In genomic region chr12:6335451-6336078, GRCh38 we compare ENCODE assay signal across 1 cellular context.
TF ChIP-seq lines count a peak whose summit lies in the region.

No MANE protein-coding gene starts in this region.

TF ChIP-seq in GM12878, 131 proteins besides CTCF, POLR2A, EP300 and RAD21 (continued from another document and continues in another):
- peak; percentile 34 for TF ChIP-seq E4F1 (IDR thresholded peaks at IDR 0.05; ENCODE audit: borderline replicate concordance, partially characterized antibody)
- no peak for TF ChIP-seq ZBED1 (IDR thresholded peaks at IDR 0.05; ENCODE audit: borderline replicate concordance)
- no peak for TF ChIP-seq BRCA1 (IDR thresholded peaks at IDR 0.05; ENCODE audit: low read depth, low read length)
- TF ChIP-seq HDAC2 (IDR thresholded peaks at IDR 0.05), result no peak
- 0 out of 2 replicates have a peak, but pooled peaks have one; percentile 27 for TF ChIP-seq STAT1 (conservative IDR thresholded peaks at IDR 0.05)
- no peak for TF ChIP-seq ZBTB33 (IDR thresholded peaks at IDR 0.05)
- TF ChIP-seq PAX5 (IDR thresholded peaks at IDR 0.05; ENCODE audit: borderline replicate concordance, low read depth, low read length), result no peak
- no peak for TF ChIP-seq CBX5 (IDR thresholded peaks at IDR 0.05; ENCODE audit: low read depth)
- TF ChIP-seq LARP7 (IDR thresholded peaks at IDR 0.05), result peak; percentile 36; the same call in 1 of the 2 replicates
- TF ChIP-seq JUND (IDR thresholded peaks at IDR 0.05; ENCODE audit: low read depth, low read length), result no peak
- peak; percentile 33 for TF ChIP-seq SKIL (IDR thresholded peaks at IDR 0.05; ENCODE audit: low read depth, poor library complexity, severe bottlenecking)
- peak; percentile 89 for TF ChIP-seq ATF7 (IDR thresholded peaks at IDR 0.05; ENCODE audit: low read depth)
- no peak for TF ChIP-seq ATF3 (IDR thresholded peaks at IDR 0.05; ENCODE audit: borderline replicate concordance, extremely low read depth, low read depth, low read length)
- no peak; the same call in 1 of the 2 replicates for TF ChIP-seq MTA2 (IDR thresholded peaks at IDR 0.05; ENCODE audit: low read depth)
- TF ChIP-seq NR2C2 (IDR thresholded peaks at IDR 0.05; ENCODE audit: borderline replicate concordance, control insufficient read depth, insufficient read length, low read depth), result no peak
- TF ChIP-seq SPI1 (IDR thresholded peaks at IDR 0.05; ENCODE audit: borderline replicate concordance, insufficient read depth, low read depth, low read length), result peak; percentile 47; the same call in 1 of the 2 replicates
- peak; percentile 37; the same call in 1 of the 2 replicates for TF ChIP-seq ZNF24 (IDR thresholded peaks at IDR 0.05)
- TF ChIP-seq TBL1XR1 (IDR thresholded peaks at IDR 0.05; ENCODE audit: low read depth, low read length), result no peak
- no peak for TF ChIP-seq SIN3A (IDR thresholded peaks at IDR 0.05; ENCODE audit: low read depth, low read length)
- TF ChIP-seq CEBPZ (IDR thresholded peaks at IDR 0.05; ENCODE audit: low read depth, low read length), result no peak
- no peak for TF ChIP-seq RBBP5 (conservative IDR thresholded peaks at IDR 0.05)
- peak in 1 of 2 experiments; percentile 45; a peak in 1 of 4 replicates for TF ChIP-seq ETV6 (conservative IDR thresholded peaks at IDR 0.05 in 1 of 2, IDR thresholded peaks at IDR 0.05 in 1 of 2; ENCODE audit: borderline replicate concordance in 1 of 2, low read depth in 1 of 2)
- TF ChIP-seq E2F4 (IDR thresholded peaks at IDR 0.05; ENCODE audit: low read depth, low read length), result no peak
- peak; percentile 43 for TF ChIP-seq ZBTB11 (CRISPR knock-in tag; IDR thresholded peaks at IDR 0.05)
- TF ChIP-seq MYB (IDR thresholded peaks at IDR 0.05; ENCODE audit: borderline replicate concordance, low read depth, low read length), result no peak
- TF ChIP-seq MEF2A (IDR thresholded peaks at IDR 0.05; ENCODE audit: insufficient read depth, low read depth, low read length), result 0 out of 2 replicates have a peak, but pooled peaks have one; percentile 25
- no peak for TF ChIP-seq BCL11A (IDR thresholded peaks at IDR 0.05; ENCODE audit: low read depth, low read length)
- no peak for TF ChIP-seq ZNF274 (IDR thresholded peaks at IDR 0.05; ENCODE audit: insufficient read depth, insufficient read length)
- no peak for TF ChIP-seq PRDM15 (CRISPR knock-in tag; IDR thresholded peaks at IDR 0.05)
- TF ChIP-seq PBX3 (IDR thresholded peaks at IDR 0.05; ENCODE audit: insufficient replicate concordance, low read depth, low read length), result peak; percentile 31
- 0 out of 2 replicates have a peak, but pooled peaks have one; percentile 55 for TF ChIP-seq GABPA (IDR thresholded peaks at IDR 0.05; ENCODE audit: low read depth)
- no peak for TF ChIP-seq SREBF1 (IDR thresholded peaks at IDR 0.05; ENCODE audit: low read length)
- TF ChIP-seq RAD51 (IDR thresholded peaks at IDR 0.05), result no peak
- TF ChIP-seq TAF1 (IDR thresholded peaks at IDR 0.05; ENCODE audit: borderline replicate concordance, low read depth, low read length), result peak; percentile 59; the same call in 1 of the 2 replicates
- no peak for TF ChIP-seq HDAC6 (IDR thresholded peaks at IDR 0.05; ENCODE audit: unreplicated experiment)
- peak; percentile 77 for TF ChIP-seq CBFB (IDR thresholded peaks at IDR 0.05; ENCODE audit: low read depth)
- TF ChIP-seq CHD4 (IDR thresholded peaks at IDR 0.05), result no peak
- peak; percentile 34; the same call in 1 of the 2 replicates for TF ChIP-seq EED (IDR thresholded peaks at IDR 0.05; ENCODE audit: low read depth)
- no peak for TF ChIP-seq PAX8 (IDR thresholded peaks at IDR 0.05)
- no peak for TF ChIP-seq EZH2 (IDR thresholded peaks at IDR 0.05; ENCODE audit: borderline replicate concordance, control insufficient read depth, low read depth, low read length)
